In the genomic region with DNA sequence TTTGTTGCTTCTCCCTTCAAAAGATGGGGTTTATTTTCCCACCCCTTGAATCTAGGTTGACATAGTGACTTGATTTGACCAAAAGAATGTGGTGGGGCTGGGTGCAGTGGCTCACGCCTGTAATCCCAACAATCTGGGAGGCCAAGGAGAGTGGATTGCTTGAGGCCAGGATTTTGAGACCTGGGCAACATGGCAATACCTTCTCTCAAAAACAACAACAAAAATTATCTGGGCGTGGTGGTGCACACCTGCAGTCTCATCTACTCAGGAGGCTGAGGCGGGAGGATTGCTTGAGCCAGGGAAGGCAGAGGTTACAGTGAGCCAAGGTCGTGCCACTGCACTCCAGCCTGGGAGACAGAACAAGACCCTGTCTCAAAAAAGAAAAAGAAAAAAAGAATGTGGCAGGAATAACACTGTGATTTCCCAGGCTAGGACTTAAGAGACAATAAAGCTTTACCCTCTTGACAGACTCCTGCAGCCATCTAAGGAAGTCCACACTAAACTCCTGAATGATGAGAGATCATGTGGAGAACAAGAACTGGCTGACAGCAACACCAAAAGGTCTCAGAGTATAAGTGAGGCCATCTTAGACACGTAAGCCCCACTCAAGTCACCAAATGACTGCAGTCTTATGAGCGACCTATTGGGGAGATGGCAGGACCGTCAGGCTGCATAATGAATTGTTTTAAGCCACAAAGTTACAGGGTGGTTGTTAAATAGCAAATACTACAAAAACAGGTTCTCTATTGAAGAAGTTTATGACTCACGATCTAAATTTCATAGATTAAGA, we compare ENCODE assay signal across 1 cellular context.
TF ChIP-seq lines count a peak whose summit lies in the region.

No MANE protein-coding gene starts in this region.

TF ChIP-seq in IMR-90, 13 proteins besides CTCF, POLR2A, EP300 and RAD21:
- no peak for TF ChIP-seq RFX5 (IDR thresholded peaks at IDR 0.05; ENCODE audit: low read depth, low read length)
- TF ChIP-seq CHD1 (IDR thresholded peaks at IDR 0.05; ENCODE audit: low read depth, low read length): no peak
- no peak for TF ChIP-seq CEBPB (IDR thresholded peaks at IDR 0.05; ENCODE audit: low read depth, low read length)
- TF ChIP-seq RCOR1 (IDR thresholded peaks at IDR 0.05; ENCODE audit: insufficient replicate concordance, low read length): no peak
- TF ChIP-seq SMC3 (IDR thresholded peaks at IDR 0.05; ENCODE audit: low read depth, low read length): no peak
- no peak for TF ChIP-seq FOS (IDR thresholded peaks at IDR 0.05; ENCODE audit: low read depth, low read length)
- TF ChIP-seq NFE2L2 (IDR thresholded peaks at IDR 0.05; ENCODE audit: low read depth, low read length): no peak
- TF ChIP-seq, protein P1, sequence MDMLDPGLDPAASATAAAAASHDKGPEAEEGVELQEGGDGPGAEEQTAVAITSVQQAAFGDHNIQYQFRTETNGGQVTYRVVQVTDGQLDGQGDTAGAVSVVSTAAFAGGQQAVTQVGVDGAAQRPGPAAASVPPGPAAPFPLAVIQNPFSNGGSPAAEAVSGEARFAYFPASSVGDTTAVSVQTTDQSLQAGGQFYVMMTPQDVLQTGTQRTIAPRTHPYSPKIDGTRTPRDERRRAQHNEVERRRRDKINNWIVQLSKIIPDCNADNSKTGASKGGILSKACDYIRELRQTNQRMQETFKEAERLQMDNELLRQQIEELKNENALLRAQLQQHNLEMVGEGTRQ (IDR thresholded peaks at IDR 0.05; ENCODE audit: low read depth, low read length): no peak
- TF ChIP-seq MAFK (IDR thresholded peaks at IDR 0.05; ENCODE audit: low read depth, low read length): no peak
- TF ChIP-seq BHLHE40 (IDR thresholded peaks at IDR 0.05; ENCODE audit: low read depth, low read length): no peak
- no peak for TF ChIP-seq MXI1 (IDR thresholded peaks at IDR 0.05; ENCODE audit: borderline replicate concordance, low read depth, low read length)
- TF ChIP-seq MAZ (IDR thresholded peaks at IDR 0.05; ENCODE audit: borderline replicate concordance, low read depth, low read length): no peak
- TF ChIP-seq, protein P2, sequence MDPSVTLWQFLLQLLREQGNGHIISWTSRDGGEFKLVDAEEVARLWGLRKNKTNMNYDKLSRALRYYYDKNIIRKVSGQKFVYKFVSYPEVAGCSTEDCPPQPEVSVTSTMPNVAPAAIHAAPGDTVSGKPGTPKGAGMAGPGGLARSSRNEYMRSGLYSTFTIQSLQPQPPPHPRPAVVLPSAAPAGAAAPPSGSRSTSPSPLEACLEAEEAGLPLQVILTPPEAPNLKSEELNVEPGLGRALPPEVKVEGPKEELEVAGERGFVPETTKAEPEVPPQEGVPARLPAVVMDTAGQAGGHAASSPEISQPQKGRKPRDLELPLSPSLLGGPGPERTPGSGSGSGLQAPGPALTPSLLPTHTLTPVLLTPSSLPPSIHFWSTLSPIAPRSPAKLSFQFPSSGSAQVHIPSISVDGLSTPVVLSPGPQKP (IDR thresholded peaks at IDR 0.05; ENCODE audit: borderline replicate concordance, low read depth, low read length): no peak
